12 cellular contexts compared by ENCODE assay signal in genomic region chr4:174763454-174764104, GRCh38.
A peak's percentile ranks its signal among the peaks of the same experiment; 100 is the strongest.
DNase-seq lines count a peak whose midpoint lies in the region; ATAC-seq, FAIRE-seq and TF ChIP-seq lines count a peak whose summit lies in the region.
"Had no signal": no experiment of that assay in that cellular context is flagged by ENCODE, and none has a peak within 500 bp of the region (broad histone marks: within the 10 kb centered on the region; RNA-seq: fewer than 3 reads in every experiment).

No MANE protein-coding gene starts in this region.

- no peaks in the 10 kb centered on the region for H3K79me2 ChIP-seq in K562 (ENCODE audit: control insufficient read depth, insufficient read depth, low read length)

- no peak overlapping the region for H3K9ac ChIP-seq in K562 (ENCODE audit: insufficient read depth in 1 of 2, low read depth in 2 of 2, low read length in 2 of 2)
- H3K9ac ChIP-seq: BLaER1 treated with 17β-estradiol and CSF1 and Interleukin-3, amounts not matched to agents 10 nM and 100 nM had no signal

- TF ChIP-seq EP300 in K562 (IDR thresholded peaks at IDR 0.05; ENCODE audit: low read length): no peak

- intact Hi-C loops in K562 (cut with micrococcal nuclease) (loop anchor here (2.0 to 10.0 kb wide), 3 partner anchors 64 to 1571 kb away; partner anchors contain the start of gene GLRA3), posterior cingulate gyrus (cut with DNase I) (loop anchor here (2.0 kb wide), 1 partner anchor 773 kb away; no protein-coding TSS in a partner anchor)

- H3K9me3 ChIP-seq in K562 (replicated peaks; ENCODE audit: control insufficient read depth, insufficient read depth, low read depth, low read length): no peaks in the 10 kb centered on the region
- H3K9me3 ChIP-seq: BLaER1 treated with 17β-estradiol and CSF1 and Interleukin-3, amounts not matched to agents 10 nM and 100 nM had no signal

- H2AFZ ChIP-seq in K562 (ENCODE audit: low read depth, low read length): 0 out of 2 replicates have a peak overlapping the region, but pooled peaks have one; percentile 26

- H3K27ac ChIP-seq in K562 (ENCODE audit: extremely low read depth, low read depth, low read length): no peak overlapping the region
- H3K27ac ChIP-seq: BLaER1 treated with 17β-estradiol and CSF1 and Interleukin-3, amounts not matched to agents 10 nM and 100 nM had no signal

- no peaks in the 10 kb centered on the region for H3K27me3 ChIP-seq in K562 (ENCODE audit: control insufficient read depth in 2 of 2, insufficient read depth in 2 of 2, low read length in 2 of 2)
- H3K27me3 ChIP-seq: BLaER1 treated with 17β-estradiol and CSF1 and Interleukin-3, amounts not matched to agents 10 nM and 100 nM had no signal

- no peak for FAIRE-seq in K562 (lab: Jason Lieb, UNC)

- no peak for TF ChIP-seq POLR2A in K562 (conservative IDR thresholded peaks at IDR 0.05)

- BruUV-seq in K562 (replicated peaks; lab: Mats Ljungman, UMichigan): no TSS peak

- 24% methylated on average over 4 of the region's 4 CpGs for WGBS in K562 (ENCODE audit: insufficient coverage, low coverage, missing lambda C conversion rate)

- ATAC-seq in GM18499 (IDR thresholded peaks at IDR 0.05; ENCODE audit: insufficient read depth, unreplicated experiment): peak; percentile 79
- peak; percentile 43 for ATAC-seq in GM21447 (IDR thresholded peaks at IDR 0.05; ENCODE audit: unreplicated experiment)
- peak; percentile 83 for ATAC-seq in HG03159 (IDR thresholded peaks at IDR 0.05; ENCODE audit: unreplicated experiment)
- ATAC-seq in K562: no peak
- ATAC-seq: activated CD4-positive, alpha-beta T cell treated with anti-CD3 and anti-CD28 coated beads for 36 hours had no signal

- H3K4me2 ChIP-seq in K562 (ENCODE audit: insufficient read depth, low read length): no peak overlapping the region
- H3K4me2 ChIP-seq: BLaER1 treated with 17β-estradiol and CSF1 and Interleukin-3, amounts not matched to agents 10 nM and 100 nM had no signal

- DNase-seq in K562 (ENCODE audit: extremely low read depth in 1 of 4, low spot score in 3 of 4): no peak
- DNase-seq in GM03348 (ENCODE audit: low spot score): no peak
- DNase-seq in posterior cingulate gyrus: no peak
- no peak for DNase-seq in amniotic stem cell (lab: John Stamatoyannopoulos, UW)
- DNase-seq in NCI-H2227 treated with DMSO at 0.1 percent for 48 hours (lab: John Stamatoyannopoulos, UW): no peak
- DNase-seq: activated CD4-positive, alpha-beta T cell treated with anti-CD3 and anti-CD28 coated beads for 36 hours; activated naive CD4-positive, alpha-beta T cell treated with anti-CD3 and anti-CD28 coated beads, Interleukin-2, amount 10 ng/mL, durations not matched to agents 7 days and 5 days; effector CD4-positive, alpha-beta T cell had no signal

- POLR2A ChIA-PET in K562 (lab: Yijun Ruan, JAX): no interaction called here

- no peak for TF ChIP-seq RAD21 in K562 (CRISPR knock-in tag; conservative IDR thresholded peaks at IDR 0.05 in 1 of 2, IDR thresholded peaks at IDR 0.05 in 1 of 2)

- no peak for TF ChIP-seq CTCF in K562 (IDR thresholded peaks at IDR 0.05 in 2 of 3, conservative IDR thresholded peaks at IDR 0.05 in 1 of 3; ENCODE audit: insufficient read depth in 2 of 3, low read depth in 1 of 3, low read length in 3 of 3)

- in situ Hi-C loops in K562 (cut with MboI): no loop called here

- CTCF ChIA-PET in K562 (lab: Yijun Ruan, JAX; ENCODE audit: low intra/inter-chr PET ratio): interaction anchor here (0.6 to 1.0 kb wide), 2 partner anchors 822 to 1578 kb away, joined by 3 to 4 read pairs; no protein-coding TSS in a partner anchor

- H4K20me1 ChIP-seq in K562 (replicated peaks; ENCODE audit: control insufficient read depth, insufficient read depth, low read length): no peaks in the 10 kb centered on the region
- H4K20me1 ChIP-seq: BLaER1 treated with 17β-estradiol and CSF1 and Interleukin-3, amounts not matched to agents 10 nM and 100 nM had no signal

- no peaks in the 10 kb centered on the region for H3K9me1 ChIP-seq in K562 (ENCODE audit: control insufficient read depth, insufficient read depth, low read length)

- no peaks in the 10 kb centered on the region for H3K4me1 ChIP-seq in K562 (replicated peaks in 1 of 2; ENCODE audit: control insufficient read depth in 2 of 2, insufficient read depth in 2 of 2, low read length in 2 of 2)
- H3K4me1 ChIP-seq: BLaER1 treated with 17β-estradiol and CSF1 and Interleukin-3, amounts not matched to agents 10 nM and 100 nM had no signal

- no peaks in the 10 kb centered on the region for H3K36me3 ChIP-seq in K562 (ENCODE audit: control insufficient read depth, insufficient read depth, low read length)
- H3K36me3 ChIP-seq: BLaER1 treated with 17β-estradiol and CSF1 and Interleukin-3, amounts not matched to agents 10 nM and 100 nM had no signal

- H3K4me3 ChIP-seq in K562: no peak overlapping the region
- H3K4me3 ChIP-seq: BLaER1 treated with 17β-estradiol and CSF1 and Interleukin-3, amounts not matched to agents 10 nM and 100 nM had no signal

TF ChIP-seq in K562, 482 proteins besides CTCF, POLR2A, EP300 and RAD21 (continues in another document):
- TF ChIP-seq SRF (CRISPR knock-in tag; IDR thresholded peaks at IDR 0.05): no peak
- TF ChIP-seq RB1 (IDR thresholded peaks at IDR 0.05; ENCODE audit: low read depth): no peak
- no peak for TF ChIP-seq HES1 (IDR thresholded peaks at IDR 0.05; ENCODE audit: low read depth)
- no peak for TF ChIP-seq CREB5 (CRISPR knock-in tag; IDR thresholded peaks at IDR 0.05)
- TF ChIP-seq ZBTB17 (CRISPR knock-in tag; IDR thresholded peaks at IDR 0.05): no peak
- TF ChIP-seq HDAC1 (IDR thresholded peaks at IDR 0.05): no peak
- no peak for TF ChIP-seq SIN3B (IDR thresholded peaks at IDR 0.05; ENCODE audit: low read depth)
- no peak for TF ChIP-seq ZBTB33 (CRISPR knock-in tag; IDR thresholded peaks at IDR 0.05)
